15 cellular contexts compared by ENCODE assay signal in genomic region chrX:80385651-80386050, GRCh38. TPM values are rescaled to one million over a fixed set of nuclear protein-coding genes. Genes with fewer than 3 reads are reported as not detected.
"Had no signal": no experiment of that assay in that cellular context is flagged by ENCODE, and none has a peak within 500 bp of the region (broad histone marks: within the 10 kb centered on the region; RNA-seq: fewer than 3 reads in every experiment).

No MANE protein-coding gene starts in this region.

RNA-seq across cellular contexts. Expression of gene TENT5D, which starts 34.6 kb away (rescaled TPM):
- total RNA-seq: stomach, subcutaneous adipose tissue, suprapubic skin, temporal lobe, thoracic aorta, thyroid gland, tibial nerve, transverse colon, upper lobe of left lung, upper lobe of right lung, ureter, urinary bladder, uterus, vagina had no signal
- polyA plus RNA-seq: stomach, thymus, urinary bladder had no signal
